23 cellular contexts compared by ENCODE assay signal in the genomic region with DNA sequence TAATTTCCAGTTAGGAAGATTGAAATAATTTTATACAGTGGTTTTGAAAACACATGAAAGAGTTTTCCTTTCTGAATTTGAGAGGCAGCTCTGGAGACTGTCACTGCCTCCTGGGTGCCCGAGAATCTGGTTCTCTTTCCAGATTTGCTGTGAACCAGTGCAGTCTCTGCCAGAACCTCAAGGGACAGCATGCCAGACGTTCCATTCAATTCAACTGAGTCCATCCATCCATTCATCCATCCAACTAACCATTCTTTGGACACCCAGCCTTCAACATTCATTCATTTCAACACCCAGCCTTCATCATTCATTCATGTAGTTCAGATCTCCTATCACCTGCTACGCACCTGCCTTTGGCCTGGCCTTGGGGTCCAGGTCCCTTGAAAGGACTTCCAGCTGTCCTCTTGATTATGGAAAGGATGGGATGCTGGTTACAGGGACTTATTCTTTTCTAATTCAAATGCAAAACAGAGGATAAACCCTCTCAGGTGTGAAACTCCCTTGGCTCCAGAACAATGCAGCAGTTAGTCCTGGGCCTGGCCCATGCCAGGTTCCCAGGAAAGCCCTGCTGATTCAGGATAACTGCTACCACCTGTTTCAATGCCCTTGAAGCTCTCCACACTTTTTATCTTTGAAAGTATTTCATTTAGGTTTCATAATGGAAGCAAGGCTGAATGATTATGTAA.
"Had no signal": no experiment of that assay in that cellular context is flagged by ENCODE, and none has a peak within 500 bp of the region (broad histone marks: within the 10 kb centered on the region; RNA-seq: fewer than 3 reads in every experiment).

No MANE protein-coding gene starts in this region.

- DNase-seq: activated CD4-positive, alpha-beta T cell treated with anti-CD3 and anti-CD28 coated beads, Interleukin-2, amount 10 ng/mL, durations not matched to agents 24 days and 14 days; activated CD4-positive, CD25-positive, alpha-beta regulatory T cell; activated CD8-positive, alpha-beta memory T cell treated with anti-CD3 and anti-CD28 coated beads, Interleukin-2, amount 50 U/mL, for 48 hours; activated CD8-positive, alpha-beta T cell treated with anti-CD3 and anti-CD28 coated beads, Interleukin-2, amount 10 ng/mL, durations not matched to agents 7 days and 5 days; activated gamma-delta T cell; activated T-cell treated with anti-CD3 and anti-CD28 coated beads, Interleukin-2, amount 50 U/mL, for 72 hours; amniotic stem cell; dermis blood vessel endothelial cell; effector memory CD8-positive, alpha-beta T cell; heart left ventricle; left ventricle myocardium inferior; nucleus accumbens; posterior cingulate gyrus; retina; stimulated activated CD4-positive, alpha-beta T cell treated with anti-CD3 and anti-CD28 coated beads, Interleukin-12 subunit alpha, Interleukin-12 subunit beta, amount 100 ng/mL, for 4 hours; thyroid gland had no signal

- H3K27ac ChIP-seq: epithelial cell of prostate, heart left ventricle, left ventricle myocardium inferior, thyroid gland had no signal

- H3K36me3 ChIP-seq: heart left ventricle, left ventricle myocardium inferior, thyroid gland had no signal

- H3K4me3 ChIP-seq: heart left ventricle, left ventricle myocardium inferior, thyroid gland had no signal

- H3K4me3 Mint-ChIP-seq: activated CD4-positive, alpha-beta T cell treated with anti-CD3 and anti-CD28 coated beads, Interleukin-2, amount 10 ng/mL, durations not matched to agents 24 days and 14 days; activated CD8-positive, alpha-beta T cell treated with anti-CD3 and anti-CD28 coated beads, Interleukin-2, amount 10 ng/mL, durations not matched to agents 7 days and 5 days; activated naive CD8-positive, alpha-beta T cell; activated T-cell treated with anti-CD3 and anti-CD28 coated beads, Interleukin-2, amount 50 U/mL, for 72 hours; effector memory CD8-positive, alpha-beta T cell; memory B cell; natural killer cell treated with Interleukin-12 subunit alpha and Interleukin-12 subunit beta and Interleukin-15 and Interleukin-18, amount 100 ng/mL, for 72 hours; stimulated activated effector memory CD8-positive, alpha-beta T cell treated with anti-CD3 and anti-CD28 coated beads, Interleukin-12 subunit alpha, Interleukin-12 subunit beta, amount 100 ng/mL, for 72 hours; T-helper 2 cell treated with Interferon-gamma antibody and Interleukin-4, amounts not matched to agents 5 μg/mL and 100 μg/mL, for 36 hours had no signal

- H3K9me3 Mint-ChIP-seq: activated CD4-positive, alpha-beta T cell treated with anti-CD3 and anti-CD28 coated beads, Interleukin-2, amount 10 ng/mL, durations not matched to agents 24 days and 14 days; activated T-cell treated with anti-CD3 and anti-CD28 coated beads, Interleukin-2, amount 50 U/mL, for 72 hours; effector memory CD8-positive, alpha-beta T cell; memory B cell; natural killer cell treated with Interleukin-12 subunit alpha and Interleukin-12 subunit beta and Interleukin-15 and Interleukin-18, amount 100 ng/mL, for 72 hours; stimulated activated effector memory CD8-positive, alpha-beta T cell treated with anti-CD3 and anti-CD28 coated beads, Interleukin-12 subunit alpha, Interleukin-12 subunit beta, amount 100 ng/mL, for 72 hours; T-helper 2 cell treated with Interferon-gamma antibody and Interleukin-4, amounts not matched to agents 5 μg/mL and 100 μg/mL, for 36 hours had no signal

- H3K4me1 ChIP-seq: heart left ventricle, left ventricle myocardium inferior, thyroid gland had no signal

- H3K27me3 ChIP-seq: thyroid gland had no signal

- H3K36me3 Mint-ChIP-seq: activated naive CD8-positive, alpha-beta T cell; brain; memory B cell; natural killer cell treated with Interleukin-12 subunit alpha and Interleukin-12 subunit beta and Interleukin-15 and Interleukin-18, amount 100 ng/mL, for 72 hours; stimulated activated effector memory CD8-positive, alpha-beta T cell treated with anti-CD3 and anti-CD28 coated beads, Interleukin-12 subunit alpha, Interleukin-12 subunit beta, amount 100 ng/mL, for 72 hours had no signal

- H3K27ac Mint-ChIP-seq: activated CD4-positive, alpha-beta T cell treated with anti-CD3 and anti-CD28 coated beads, Interleukin-2, amount 10 ng/mL, durations not matched to agents 24 days and 14 days; activated CD8-positive, alpha-beta T cell treated with anti-CD3 and anti-CD28 coated beads, Interleukin-2, amount 10 ng/mL, durations not matched to agents 7 days and 5 days; activated naive CD8-positive, alpha-beta T cell; activated T-cell treated with anti-CD3 and anti-CD28 coated beads, Interleukin-2, amount 50 U/mL, for 72 hours; effector memory CD8-positive, alpha-beta T cell; memory B cell; natural killer cell treated with Interleukin-12 subunit alpha and Interleukin-12 subunit beta and Interleukin-15 and Interleukin-18, amount 100 ng/mL, for 72 hours; stimulated activated effector memory CD8-positive, alpha-beta T cell treated with anti-CD3 and anti-CD28 coated beads, Interleukin-12 subunit alpha, Interleukin-12 subunit beta, amount 100 ng/mL, for 72 hours; T-helper 2 cell treated with Interferon-gamma antibody and Interleukin-4, amounts not matched to agents 5 μg/mL and 100 μg/mL, for 36 hours had no signal

- H3K4me1 Mint-ChIP-seq: activated CD4-positive, alpha-beta T cell treated with anti-CD3 and anti-CD28 coated beads, Interleukin-2, amount 10 ng/mL, durations not matched to agents 24 days and 14 days; memory B cell; stimulated activated effector memory CD8-positive, alpha-beta T cell treated with anti-CD3 and anti-CD28 coated beads, Interleukin-12 subunit alpha, Interleukin-12 subunit beta, amount 100 ng/mL, for 72 hours had no signal

- ATAC-seq: activated CD8-positive, alpha-beta T cell treated with anti-CD3 and anti-CD28 coated beads, Interleukin-2, amount 10 ng/mL, durations not matched to agents 7 days and 5 days; activated T-cell treated with anti-CD3 and anti-CD28 coated beads, Interleukin-2, amount 50 U/mL, for 72 hours; effector memory CD8-positive, alpha-beta T cell; heart left ventricle; natural killer cell treated with Interleukin-12 subunit alpha and Interleukin-12 subunit beta and Interleukin-15 and Interleukin-18, amount 100 ng/mL, for 72 hours; stimulated activated effector memory CD8-positive, alpha-beta T cell treated with anti-CD3 and anti-CD28 coated beads, Interleukin-12 subunit alpha, Interleukin-12 subunit beta, amount 100 ng/mL, for 72 hours had no signal

- H3K27me3 Mint-ChIP-seq: activated CD4-positive, alpha-beta T cell treated with anti-CD3 and anti-CD28 coated beads, Interleukin-2, amount 10 ng/mL, durations not matched to agents 24 days and 14 days had no signal

- H3K9me3 ChIP-seq: heart left ventricle, left ventricle myocardium inferior, thyroid gland had no signal
